In the genomic region with DNA sequence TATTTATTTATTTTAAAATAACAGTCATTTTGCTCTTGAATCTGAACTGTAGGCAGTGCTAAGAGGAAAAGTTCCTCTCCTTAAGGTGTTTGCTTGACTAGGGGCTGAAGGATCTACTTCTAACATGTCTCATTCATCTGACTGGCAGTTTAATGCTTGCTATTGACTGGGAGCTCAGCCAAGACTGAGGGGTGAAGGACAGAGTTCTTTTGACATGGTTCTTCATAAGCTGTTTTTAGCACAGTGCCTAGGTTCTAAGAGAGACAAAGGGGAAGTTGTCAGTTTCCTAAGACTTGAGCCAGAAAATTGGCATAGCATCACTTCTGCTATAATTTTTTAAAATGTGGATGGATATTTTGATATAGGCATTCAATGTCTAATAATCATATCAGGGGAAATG, we compare ENCODE assay signal across 10 cellular contexts.
A peak's percentile ranks its signal among the peaks of the same experiment; 100 is the strongest.
DNase-seq lines count a peak whose midpoint lies in the region; ATAC-seq and TF ChIP-seq lines count a peak whose summit lies in the region.
"Had no signal": no experiment of that assay in that cellular context is flagged by ENCODE, and none has a peak within 500 bp of the region (broad histone marks: within the 10 kb centered on the region; RNA-seq: fewer than 3 reads in every experiment).

No MANE protein-coding gene starts in this region.

- H3K27me3 Mint-ChIP-seq in activated T-cell treated with anti-CD3 and anti-CD28 coated beads, Interleukin-2, amount 50 U/mL, for 24 hours, result no peaks in the 10 kb centered on the region

- peaks cover 16% of the 10 kb centered on the region for H3K36me3 Mint-ChIP-seq in activated T-cell treated with anti-CD3 and anti-CD28 coated beads, Interleukin-2, amount 50 U/mL, for 24 hours (ENCODE audit: low read depth)

- no peak overlapping the region for H3K4me3 Mint-ChIP-seq in activated T-cell treated with anti-CD3 and anti-CD28 coated beads, Interleukin-2, amount 50 U/mL, for 24 hours

- H3K4me1 Mint-ChIP-seq in activated T-cell treated with anti-CD3 and anti-CD28 coated beads, Interleukin-2, amount 50 U/mL, for 24 hours (ENCODE audit: low read depth), result peaks cover 10% of the 10 kb centered on the region

- TF ChIP-seq POLR2A in erythroblast (IDR thresholded peaks at IDR 0.05; ENCODE audit: low read length), result no peak

- DNase-seq in NCI-H1105 (lab: John Stamatoyannopoulos, UW) (peak; percentile 29), erythroblast (lab: John Stamatoyannopoulos, UW) (peak; percentile 11 to 26), retinal pigment epithelial cell (ENCODE audit: low read depth) (peak; percentile 22), islet precursor cell (no peak)
- DNase-seq in activated T-cell treated with anti-CD3 and anti-CD28 coated beads, Interleukin-2, amount 50 U/mL, for 24 hours, result no peak
- DNase-seq: NCI-H510A treated with DMSO at 0.1 percent for 48 hours had no signal

- TF ChIP-seq CTCF in retinal pigment epithelial cell (conservative IDR thresholded peaks at IDR 0.05; ENCODE audit: low read depth, low read length), result no peak

- H3K27ac Mint-ChIP-seq in activated T-cell treated with anti-CD3 and anti-CD28 coated beads, Interleukin-2, amount 50 U/mL, for 24 hours, result no peak overlapping the region

- no peak overlapping the region for H3K4me3 ChIP-seq in retinal pigment epithelial cell (ENCODE audit: low read length)
- H3K4me3 ChIP-seq: vagina had no signal

- ATAC-seq in GM18511 (IDR thresholded peaks at IDR 0.05; ENCODE audit: unreplicated experiment) (peak; percentile 71), HG03025 (IDR thresholded peaks at IDR 0.05; ENCODE audit: low FRiP score, unreplicated experiment) (no peak), HG03280 (IDR thresholded peaks at IDR 0.05; ENCODE audit: unreplicated experiment) (no peak)

- H3K9me3 Mint-ChIP-seq in activated T-cell treated with anti-CD3 and anti-CD28 coated beads, Interleukin-2, amount 50 U/mL, for 24 hours, result peaks cover 18% of the 10 kb centered on the region

Comparison
In these comparisons a context has a peak if more than half of its experiments do, and no peak if none do; other contexts are left out.
1. DNase-seq: peak in NCI-H1105 (single experiment), erythroblast (2 of 2) and retinal pigment epithelial cell (single experiment); none in activated T-cell treated with anti-CD3 and anti-CD28 coated beads, Interleukin-2, amount 50 U/mL, for 24 hours (single experiment) and islet precursor cell (single experiment).